11 cellular contexts compared by ENCODE assay signal in the genomic region with DNA sequence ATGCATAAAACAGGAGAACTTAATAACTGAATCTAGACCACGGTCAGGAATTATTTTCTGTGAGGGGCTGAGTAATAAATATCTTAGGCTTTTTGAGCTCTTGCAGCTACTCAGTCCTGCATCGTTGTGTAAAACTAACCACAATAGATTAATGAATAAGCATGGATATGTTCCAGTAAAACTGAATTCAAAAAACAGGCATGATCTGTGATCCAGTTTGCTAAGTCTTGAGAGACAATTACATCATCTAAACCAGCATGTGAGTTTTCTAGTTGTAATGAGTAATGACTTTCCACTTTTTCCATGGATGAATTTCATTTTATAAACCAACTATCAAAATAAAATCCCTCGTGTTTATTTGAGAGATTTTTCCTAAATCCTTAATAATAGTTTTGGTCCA.
DNase-seq lines count a peak whose midpoint lies in the region; ATAC-seq and TF ChIP-seq lines count a peak whose summit lies in the region.
"Had no signal": no experiment of that assay in that cellular context is flagged by ENCODE, and none has a peak within 500 bp of the region (broad histone marks: within the 10 kb centered on the region; RNA-seq: fewer than 3 reads in every experiment).

No MANE protein-coding gene starts in this region.

- TF ChIP-seq CTCF in BJ (IDR thresholded peaks at IDR 0.05; ENCODE audit: insufficient read depth, low read depth, low read length) = no peak
- TF ChIP-seq CTCF in choroid plexus epithelial cell (conservative IDR thresholded peaks at IDR 0.05; ENCODE audit: low read depth, low read length) = no peak

- no peak overlapping the region for H3K4me3 ChIP-seq in BJ (ENCODE audit: low read depth, low read length)
- H3K4me3 ChIP-seq in choroid plexus epithelial cell (ENCODE audit: low read depth, low read length) = no peak overlapping the region
- no peak overlapping the region for H3K4me3 ChIP-seq in MG63

- ATAC-seq in GM18505 (IDR thresholded peaks at IDR 0.05; ENCODE audit: unreplicated experiment) = no peak
- ATAC-seq in GM18511 (IDR thresholded peaks at IDR 0.05; ENCODE audit: unreplicated experiment) = no peak
- ATAC-seq: activated CD8-positive, alpha-beta T cell treated with anti-CD3 and anti-CD28 coated beads for 36 hours had no signal

- TF ChIP-seq POLR2A in GM18505 (IDR thresholded peaks at IDR 0.05; ENCODE audit: borderline replicate concordance, extremely low read depth, insufficient read depth, insufficient read length) = no peak

- POLR2A ChIA-PET in BJ (lab: Charles Lee) = no interaction called here

- peak; percentile 88 for DNase-seq in BJ (ENCODE audit: low read depth)
- peak; percentile 64 for DNase-seq in OCI-M1 (lab: John Stamatoyannopoulos, UW)
- peak; percentile 95 for DNase-seq in choroid plexus epithelial cell (ENCODE audit: low read depth)
- DNase-seq in myocyte (ENCODE audit: low read depth) = peak; percentile 77
- no peak for DNase-seq in MG63
- no peak for DNase-seq in NCI-H1092 (lab: John Stamatoyannopoulos, UW)
- DNase-seq: activated CD8-positive, alpha-beta T cell treated with anti-CD3 and anti-CD28 coated beads for 36 hours; Kasumi-1; T-helper 2 cell had no signal

- peaks cover 2% of the 10 kb centered on the region; the same call in 1 of the 2 replicates for H3K9me3 ChIP-seq in MG63

- CTCF ChIA-PET in BJ (lab: Yijun Ruan, JAX) = interaction anchor here (0.5 to 0.6 kb wide), 2 partner anchors 68 to 84 kb away, joined by 3 to 6 read pairs; no protein-coding TSS in a partner anchor

- H3K36me3 ChIP-seq in BJ (ENCODE audit: control insufficient read depth, insufficient read depth, low read length) = no peaks in the 10 kb centered on the region
- no peaks in the 10 kb centered on the region for H3K36me3 ChIP-seq in MG63

- H3K27me3 ChIP-seq in BJ (ENCODE audit: control insufficient read depth, insufficient read depth, low read length) = no peaks in the 10 kb centered on the region
- no peaks in the 10 kb centered on the region for H3K27me3 ChIP-seq in MG63

Comparison
In these comparisons a context has a peak if more than half of its experiments do, and no peak if none do; other contexts are left out.
1. DNase-seq: peak in BJ (single experiment), OCI-M1 (single experiment), choroid plexus epithelial cell (single experiment) and myocyte (single experiment); none in MG63 (single experiment) and NCI-H1092 (single experiment).